In the genomic region with DNA sequence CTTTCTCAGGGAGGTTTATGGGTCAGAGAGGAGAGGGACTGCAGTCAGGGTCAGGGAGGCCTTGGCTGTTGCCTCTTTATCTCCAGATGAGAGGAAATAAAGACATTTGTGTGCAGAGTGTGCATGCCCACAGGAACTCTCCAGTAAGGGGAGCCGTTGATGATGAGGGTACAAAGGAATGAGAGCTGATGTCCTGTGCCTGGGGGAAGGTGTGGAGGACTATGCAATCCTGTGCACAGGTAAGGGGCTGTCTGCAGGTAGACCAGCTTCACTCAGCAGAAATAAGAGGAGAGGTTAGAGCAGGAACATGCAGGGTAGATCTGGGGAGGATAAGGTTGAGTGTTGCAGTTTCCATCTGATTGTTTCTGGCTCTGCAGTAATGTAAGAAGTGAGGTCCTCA, we compare ENCODE assay signal across 1 cellular context.
TF ChIP-seq lines count a peak whose summit lies in the region.

No MANE protein-coding gene starts in this region.

TF ChIP-seq in WTC11, 78 proteins besides CTCF, POLR2A, EP300 and RAD21 (continued from another document):
- TF ChIP-seq ATF2 (CRISPR knock-in tag; IDR thresholded peaks at IDR 0.05; ENCODE audit: borderline replicate concordance, low read depth) (no peak), ZNF263 (CRISPR knock-in tag; IDR thresholded peaks at IDR 0.05; ENCODE audit: low read depth) (no peak), ATF1 (CRISPR knock-in tag; IDR thresholded peaks at IDR 0.05) (no peak), CBFB (CRISPR knock-in tag; IDR thresholded peaks at IDR 0.05; ENCODE audit: low read depth) (no peak), HMGA2 (CRISPR knock-in tag; IDR thresholded peaks at IDR 0.05) (no peak)
- TF ChIP-seq, protein P1, sequence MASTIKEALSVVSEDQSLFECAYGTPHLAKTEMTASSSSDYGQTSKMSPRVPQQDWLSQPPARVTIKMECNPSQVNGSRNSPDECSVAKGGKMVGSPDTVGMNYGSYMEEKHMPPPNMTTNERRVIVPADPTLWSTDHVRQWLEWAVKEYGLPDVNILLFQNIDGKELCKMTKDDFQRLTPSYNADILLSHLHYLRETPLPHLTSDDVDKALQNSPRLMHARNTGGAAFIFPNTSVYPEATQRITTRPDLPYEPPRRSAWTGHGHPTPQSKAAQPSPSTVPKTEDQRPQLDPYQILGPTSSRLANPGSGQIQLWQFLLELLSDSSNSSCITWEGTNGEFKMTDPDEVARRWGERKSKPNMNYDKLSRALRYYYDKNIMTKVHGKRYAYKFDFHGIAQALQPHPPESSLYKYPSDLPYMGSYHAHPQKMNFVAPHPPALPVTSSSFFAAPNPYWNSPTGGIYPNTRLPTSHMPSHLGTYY (CRISPR knock-in tag; IDR thresholded peaks at IDR 0.05) = no peak
